In genomic region chr16:89909777-89910716, GRCh38 we compare ENCODE assay signal across 8 cellular contexts. TPM values are rescaled to one million over a fixed set of nuclear protein-coding genes. Genes with fewer than 3 reads are reported as not detected.
DNase-seq lines count a peak whose midpoint lies in the region; ATAC-seq and TF ChIP-seq lines count a peak whose summit lies in the region.

No MANE protein-coding gene starts in this region.

- CTCF ChIA-PET in RWPE1 (lab: Yijun Ruan, JAX): interaction anchor here (0.5 to 2.0 kb wide), 13 partner anchors 9 to 100 kb away, joined by 3 to 8 read pairs (median 4); partner anchors contain the start of genes MC1R and TUBB3

- H3K27me3 ChIP-seq in CD4-positive, CD25-positive, alpha-beta regulatory T cell (ENCODE audit: control insufficient read depth, insufficient read depth, low read length): no peaks in the 10 kb centered on the region
- H3K27me3 ChIP-seq in neural progenitor cell (no peaks in the 10 kb centered on the region), tibial artery (no peaks in the 10 kb centered on the region)

- peaks cover 22% of the 10 kb centered on the region for H3K36me3 ChIP-seq in CD4-positive, CD25-positive, alpha-beta regulatory T cell (ENCODE audit: control insufficient read depth, insufficient read depth, low read length)
- H3K36me3 ChIP-seq in neural progenitor cell (no peaks in the 10 kb centered on the region), tibial artery (peaks cover 29 to 83% (median 67%) of the 10 kb centered on the region in 3 donors)

- H3K27ac Mint-ChIP-seq in CD4-positive, CD25-positive, alpha-beta regulatory T cell: no peak overlapping the region
- no peak overlapping the region for H3K27ac Mint-ChIP-seq in neural progenitor cell

- peak; percentile 39 to 65 (median 64) for DNase-seq in CD4-positive, CD25-positive, alpha-beta regulatory T cell
- DNase-seq in RWPE1 (ENCODE audit: low spot score) (peak; percentile 63), fibroblast of the conjunctiva (ENCODE audit: low read depth) (peak; percentile 65), neural progenitor cell (ENCODE audit: low spot score) (peak; percentile 86), tibial artery (peak; percentile 75 to 82)
- peak; percentile 51 for DNase-seq in activated effector memory CD4-positive, alpha-beta T cell treated with Interleukin-2 at 50 U/mL for 16 hours

- H3F3A ChIP-seq in neural progenitor cell (ENCODE audit: low read depth): peaks cover 15% of the 10 kb centered on the region

- no peaks in the 10 kb centered on the region for H3K9me3 ChIP-seq in CD4-positive, CD25-positive, alpha-beta regulatory T cell (ENCODE audit: control insufficient read depth in 2 of 2, low read length in 2 of 2)
- H3K9me3 ChIP-seq in neural progenitor cell (ENCODE audit: low read depth) (no peaks in the 10 kb centered on the region), tibial artery (no peaks in the 10 kb centered on the region)

- H3K27ac ChIP-seq in CD4-positive, CD25-positive, alpha-beta regulatory T cell (ENCODE audit: insufficient read depth, low read length, poor library complexity, severe bottlenecking): no peak overlapping the region
- H3K27ac ChIP-seq in RWPE1 (peak overlapping the region; percentile 59), neural progenitor cell (peak overlapping the region; percentile 71), tibial artery (no peak overlapping the region)

- POLR2A ChIA-PET in RWPE1 (lab: Yijun Ruan, JAX; ENCODE audit: low non-redundant PET): no interaction called here

- H3K36me3 Mint-ChIP-seq in CD4-positive, CD25-positive, alpha-beta regulatory T cell: peaks cover 16% of the 10 kb centered on the region
- H3K36me3 Mint-ChIP-seq in neural progenitor cell: peaks cover 25% of the 10 kb centered on the region

- no peak overlapping the region for H2AFZ ChIP-seq in neural progenitor cell (replicated peaks)

- H3K4me1 Mint-ChIP-seq in CD4-positive, CD25-positive, alpha-beta regulatory T cell: peaks cover 0 to 12% (median 4%) of the 10 kb centered on the region in 4 donors
- peaks cover 2% of the 10 kb centered on the region for H3K4me1 Mint-ChIP-seq in neural progenitor cell

- TF ChIP-seq CTCF in RWPE1 (conservative IDR thresholded peaks at IDR 0.05; ENCODE audit: low read depth) (peak; percentile 87), neural progenitor cell (IDR thresholded peaks at IDR 0.05) (peak; percentile 91), tibial artery (IDR thresholded peaks at IDR 0.05) (peak; percentile 65 to 80)

- no peaks in the 10 kb centered on the region for H3K79me2 ChIP-seq in neural progenitor cell (ENCODE audit: low read depth)

- no peak overlapping the region for H3K4me2 ChIP-seq in neural progenitor cell

- H3K4me1 ChIP-seq in CD4-positive, CD25-positive, alpha-beta regulatory T cell (ENCODE audit: control insufficient read depth, insufficient read depth, low read length, poor library complexity, severe bottlenecking): no peaks in the 10 kb centered on the region
- peaks cover 6% of the 10 kb centered on the region for H3K4me1 ChIP-seq in neural progenitor cell
- peaks cover 0 to 6% (median 0%) of the 10 kb centered on the region in 4 donors for H3K4me1 ChIP-seq in tibial artery

- no peaks in the 10 kb centered on the region for H3K9me3 Mint-ChIP-seq in CD4-positive, CD25-positive, alpha-beta regulatory T cell
- peaks cover 10% of the 10 kb centered on the region for H3K9me3 Mint-ChIP-seq in neural progenitor cell

- no peak overlapping the region for H3K4me3 Mint-ChIP-seq in CD4-positive, CD25-positive, alpha-beta regulatory T cell
- peak overlapping the region; percentile 38 for H3K4me3 Mint-ChIP-seq in neural progenitor cell

- intact Hi-C loops in tibial artery (cut with DNase I; ENCODE audit: low total_unique reads): no loop called here

- peak; percentile 70 to 76 for ATAC-seq in CD4-positive, CD25-positive, alpha-beta regulatory T cell (ENCODE audit: low read depth in 2 of 2)
- ATAC-seq in HG02642 (IDR thresholded peaks at IDR 0.05; ENCODE audit: poor library complexity, unreplicated experiment): peak; percentile 51
- ATAC-seq in HG03045 (IDR thresholded peaks at IDR 0.05; ENCODE audit: unreplicated experiment): no peak

- H3K9ac ChIP-seq in neural progenitor cell: no peak overlapping the region

- no peak overlapping the region for H3K4me3 ChIP-seq in CD4-positive, CD25-positive, alpha-beta regulatory T cell (ENCODE audit: low read depth, low read length)
- H3K4me3 ChIP-seq in neural progenitor cell: no peak overlapping the region
- H3K4me3 ChIP-seq in tibial artery: no peak overlapping the region

- no peaks in the 10 kb centered on the region for H4K20me1 ChIP-seq in neural progenitor cell (ENCODE audit: low read depth)

- no peaks in the 10 kb centered on the region for H3K27me3 Mint-ChIP-seq in CD4-positive, CD25-positive, alpha-beta regulatory T cell
- peaks cover 9% of the 10 kb centered on the region for H3K27me3 Mint-ChIP-seq in neural progenitor cell (ENCODE audit: insufficient read depth, low read depth)

RNA-seq across cellular contexts. Expression of gene MC1R, which starts 8.6 kb away (rescaled TPM):
- 14.9 TPM for total RNA-seq in CD4-positive, CD25-positive, alpha-beta regulatory T cell
- under 1 TPM in 3 of 4 donors, not detected in 1; 0.08 to 0.38 (median 0.18) TPM for polyA plus RNA-seq in CD4-positive, CD25-positive, alpha-beta regulatory T cell
- 1.7 and 5.5 TPM in 2 replicates for total RNA-seq in neural progenitor cell (ENCODE audit: low replicate concordance)

RNA-seq across cellular contexts. Expression of gene TUBB3, which starts 13.1 kb away (rescaled TPM):
- 1.8 TPM for total RNA-seq in CD4-positive, CD25-positive, alpha-beta regulatory T cell
- under 1 TPM in 1 of 4 donors, not detected in 3; 0.22 TPM for polyA plus RNA-seq in CD4-positive, CD25-positive, alpha-beta regulatory T cell
- 41.4 and 107 TPM in 2 replicates for total RNA-seq in neural progenitor cell (ENCODE audit: low replicate concordance)

RNA-seq across cellular contexts. Expression of gene TCF25, which starts 36.7 kb away (rescaled TPM):
- total RNA-seq in CD4-positive, CD25-positive, alpha-beta regulatory T cell: 431 TPM
- 10 to 100 TPM; 75.2 to 99.3 (median 78.3) TPM for polyA plus RNA-seq in CD4-positive, CD25-positive, alpha-beta regulatory T cell
- 95.6 and 127 TPM in 2 replicates for total RNA-seq in neural progenitor cell (ENCODE audit: low replicate concordance)

RNA-seq across cellular contexts. Expression of gene DEF8, which starts 38.5 kb away (rescaled TPM):
- 28.9 TPM for total RNA-seq in CD4-positive, CD25-positive, alpha-beta regulatory T cell
- 10 to 100 TPM; 22.7 to 51.6 (median 28.2) TPM for polyA plus RNA-seq in CD4-positive, CD25-positive, alpha-beta regulatory T cell
- 55.1 and 101 TPM in 2 replicates for total RNA-seq in neural progenitor cell (ENCODE audit: low replicate concordance)

Comparison
In these comparisons a context has a peak if more than half of its experiments do, and no peak if none do; other contexts are left out.
1. H3K27ac ChIP-seq: peak in RWPE1 (single experiment) and neural progenitor cell (single experiment); none in CD4-positive, CD25-positive, alpha-beta regulatory T cell (single experiment) and tibial artery (0 of 2).
2. RNA of gene TUBB3, which starts 13.1 kb away (total RNA-seq): 41.4 to 107 TPM in neural progenitor cell; 1.8 TPM in CD4-positive, CD25-positive, alpha-beta regulatory T cell (single experiment); every median in the first group is over 10 times any median in the second.
3. Peak in every context shown above with its lines, with median percentiles within 50 percentile points of each other: DNase-seq and CTCF ChIP-seq.